Comparison of ENCODE assay signal across 34 cellular contexts in the genomic region with DNA sequence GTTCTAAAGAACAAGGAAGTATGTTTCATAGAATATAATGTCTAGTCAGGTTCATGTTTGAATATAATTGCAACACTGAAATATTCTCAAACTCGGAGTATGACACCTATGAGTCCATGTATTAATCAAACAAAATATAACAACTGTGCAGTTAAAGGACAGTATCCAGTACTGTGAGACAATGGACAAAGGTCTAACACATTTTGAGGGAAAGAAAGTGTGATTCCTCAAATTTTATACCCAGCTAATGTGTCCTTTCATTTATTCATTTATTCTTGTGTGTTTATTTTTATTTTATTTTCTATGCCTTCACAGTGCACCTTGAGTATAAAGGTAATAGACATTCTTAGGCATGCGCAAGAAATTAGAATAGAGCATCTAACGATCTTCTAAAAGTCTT.
"Had no signal": no experiment of that assay in that cellular context is flagged by ENCODE, and none has a peak within 500 bp of the region (broad histone marks: within the 10 kb centered on the region; RNA-seq: fewer than 3 reads in every experiment).

No MANE protein-coding gene starts in this region.

- ATAC-seq: activated naive CD4-positive, alpha-beta T cell treated with anti-CD3 and anti-CD28 coated beads, Interleukin-2, amount 50 U/mL, for 72 hours; activated naive CD8-positive, alpha-beta T cell treated with anti-CD3 and anti-CD28 coated beads, Interleukin-2, amount 50 U/mL, for 24 hours; activated T-cell treated with anti-CD3 and anti-CD28 coated beads, Interleukin-2, amount 50 U/mL, for 4 hours; activated T-cell treated with anti-CD3 and anti-CD28 coated beads, Interleukin-2, amount 50 U/mL, for 72 hours; activated T-helper 17 cell treated with anti-CD3 and anti-CD28 coated beads, Interleukin-2, amount 50 U/mL, for 72 hours; body of pancreas had no signal

- H3K9me3 ChIP-seq: adrenal gland, body of pancreas had no signal

- H3K27ac ChIP-seq: adrenal gland, ascending aorta, body of pancreas, brain microvascular endothelial cell, breast epithelium, cardiac muscle cell had no signal

- FAIRE-seq: astrocyte, bronchial epithelial cell had no signal

- H3K4me1 ChIP-seq: adrenal gland, ascending aorta, body of pancreas, breast epithelium had no signal

- H3K4me3 ChIP-seq: adrenal gland, ascending aorta, body of pancreas, breast epithelium, cardiac muscle cell had no signal

- H3K36me3 ChIP-seq: adrenal gland, ascending aorta, brain microvascular endothelial cell, breast epithelium, cardiac muscle cell had no signal

- DNase-seq: activated effector memory CD4-positive, alpha-beta T cell treated with anti-CD3 and anti-CD28 coated beads, Interleukin-2, amount 50 U/mL, for 16 hours; activated effector memory CD4-positive, alpha-beta T cell treated with Interleukin-2 at 50 U/mL for 16 hours; activated gamma-delta T cell; activated gamma-delta T cell treated with Interleukin-2 at 50 U/mL for 16 hours; activated naive CD4-positive, alpha-beta T cell; activated naive CD4-positive, alpha-beta T cell treated with anti-CD3 and anti-CD28 coated beads for 36 hours; activated naive CD4-positive, alpha-beta T cell treated with anti-CD3 and anti-CD28 coated beads, Interleukin-2, amount 10 ng/mL, durations not matched to agents 7 days and 5 days; activated naive CD4-positive, alpha-beta T cell treated with anti-CD3 and anti-CD28 coated beads, Interleukin-2, amount 50 U/mL, for 16 hours; activated naive CD4-positive, alpha-beta T cell treated with Interleukin-2 at 50 U/mL for 16 hours; activated naive CD8-positive, alpha-beta T cell treated with anti-CD3 and anti-CD28 coated beads for 36 hours; activated naive CD8-positive, alpha-beta T cell treated with anti-CD3 and anti-CD28 coated beads, Interleukin-2, amount 10 ng/mL, durations not matched to agents 7 days and 5 days; activated naive CD8-positive, alpha-beta T cell treated with anti-CD3 and anti-CD28 coated beads, Interleukin-2, amount 50 U/mL, for 24 hours; activated T-cell treated with anti-CD3 and anti-CD28 coated beads, Interleukin-2, amount 50 U/mL, for 1 hour; activated T-cell treated with anti-CD3 and anti-CD28 coated beads, Interleukin-2, amount 50 U/mL, for 24 hours; activated T-cell treated with anti-CD3 and anti-CD28 coated beads, Interleukin-2, amount 50 U/mL, for 4 hours; activated T-cell treated with anti-CD3 and anti-CD28 coated beads, Interleukin-2, amount 50 U/mL, for 48 hours; activated T-cell treated with anti-CD3 and anti-CD28 coated beads, Interleukin-2, amount 50 U/mL, for 72 hours; adrenal gland; amniotic stem cell; amygdala; anterior cingulate cortex; aorta; body of pancreas; brain microvascular endothelial cell; caudate nucleus; central memory CD4-positive, alpha-beta T cell; cerebellar nuclear complex had no signal

- H3K27me3 ChIP-seq: adrenal gland, ascending aorta, body of pancreas, brain microvascular endothelial cell, breast epithelium, cardiac muscle cell had no signal
